9 cellular contexts compared by ENCODE assay signal in genomic region chr6:167152858-167153257, GRCh38. TPM values are rescaled to one million over a fixed set of nuclear protein-coding genes. Genes with fewer than 3 reads are reported as not detected.
DNase-seq lines count a peak whose midpoint lies in the region; ATAC-seq and TF ChIP-seq lines count a peak whose summit lies in the region.
"Had no signal": no experiment of that assay in that cellular context is flagged by ENCODE, and none has a peak within 500 bp of the region (broad histone marks: within the 10 kb centered on the region; RNA-seq: fewer than 3 reads in every experiment).

No MANE protein-coding gene starts in this region.

- no peak for TF ChIP-seq EP300 in sigmoid colon (IDR thresholded peaks at IDR 0.05)

- intact Hi-C loops in CD4-positive, alpha-beta T cell (cut with DNase I, micrococcal nuclease) = no loop called here
- intact Hi-C loops in left lung (cut with DNase I) (no loop called here), sigmoid colon (cut with DNase I) (no loop called here)

- peak overlapping the region; percentile 0 for H3K4me3 Mint-ChIP-seq in CD4-positive, alpha-beta T cell
- H3K4me3 Mint-ChIP-seq in glutamatergic neuron (ENCODE audit: unreplicated experiment) = no peak overlapping the region

- TF ChIP-seq CTCF in CD4-positive, alpha-beta T cell (IDR thresholded peaks at IDR 0.05) = no peak
- TF ChIP-seq CTCF in left lung (IDR thresholded peaks at IDR 0.05) = no peak
- no peak for TF ChIP-seq CTCF in sigmoid colon (IDR thresholded peaks at IDR 0.05)
- no peak for TF ChIP-seq CTCF in glutamatergic neuron (IDR thresholded peaks at IDR 0.05; ENCODE audit: partially characterized antibody, unreplicated experiment)

- no peaks in the 10 kb centered on the region for H3K9me3 ChIP-seq in CD4-positive, alpha-beta T cell (ENCODE audit: control insufficient read depth, low read length)
- H3K9me3 ChIP-seq in left lung (no peaks in the 10 kb centered on the region), sigmoid colon (no peaks in the 10 kb centered on the region)

- no peak overlapping the region for H3K27ac ChIP-seq in CD4-positive, alpha-beta T cell (ENCODE audit: low read depth, low read length)
- peak overlapping the region in 1 of 2 donors; percentile 50 for H3K27ac ChIP-seq in left lung
- no peak overlapping the region for H3K27ac ChIP-seq in sigmoid colon

- 85 to 88% methylated on average over 9 of the region's 9 CpGs for WGBS in sigmoid colon, 2 donors

- POLR2A ChIA-PET in CD4-positive, alpha-beta T cell (lab: Charles Lee) = no interaction called here

- H3K27me3 ChIP-seq in CD4-positive, alpha-beta T cell (ENCODE audit: control insufficient read depth, insufficient read depth, low read length) = no peaks in the 10 kb centered on the region
- H3K27me3 ChIP-seq in left lung = peaks cover 0 to 6% of the 10 kb centered on the region in 2 donors
- H3K27me3 ChIP-seq in sigmoid colon = no peaks in the 10 kb centered on the region

- TF ChIP-seq POLR2A in sigmoid colon (IDR thresholded peaks at IDR 0.05) = no peak

- CTCF ChIA-PET in CD4-positive, alpha-beta T cell (lab: Charles Lee) = no interaction called here

- H3K36me3 ChIP-seq in left lung (no peaks in the 10 kb centered on the region), sigmoid colon (no peaks in the 10 kb centered on the region)

- H3K27ac Mint-ChIP-seq in CD4-positive, alpha-beta T cell = no peak overlapping the region
- H3K27ac Mint-ChIP-seq in glutamatergic neuron (ENCODE audit: unreplicated experiment) = no peak overlapping the region

- no peak for DNase-seq in CD4-positive, alpha-beta T cell
- DNase-seq in RPMI8226 (peak; percentile 21), left lung (no peak), sigmoid colon (no peak), glutamatergic neuron (no peak), NCI-H2227 (lab: John Stamatoyannopoulos, UW; ENCODE audit: unreplicated experiment) (no peak)

- H3K4me1 ChIP-seq in left lung = peaks cover 0 to 17% of the 10 kb centered on the region in 2 donors
- H3K4me1 ChIP-seq in sigmoid colon = no peaks in the 10 kb centered on the region

- peaks cover 4% of the 10 kb centered on the region for H3K27me3 Mint-ChIP-seq in CD4-positive, alpha-beta T cell
- H3K27me3 Mint-ChIP-seq in glutamatergic neuron (ENCODE audit: unreplicated experiment) = peaks cover 2% of the 10 kb centered on the region

- H3K9me3 Mint-ChIP-seq in CD4-positive, alpha-beta T cell = no peaks in the 10 kb centered on the region
- no peaks in the 10 kb centered on the region for H3K9me3 Mint-ChIP-seq in glutamatergic neuron (ENCODE audit: unreplicated experiment)

- no peak for ATAC-seq in CD4-positive, alpha-beta T cell (ENCODE audit: poor library complexity)
- ATAC-seq in GM19035 (IDR thresholded peaks at IDR 0.05; ENCODE audit: unreplicated experiment) = peak; percentile 55
- ATAC-seq in HG02943 (IDR thresholded peaks at IDR 0.05; ENCODE audit: low read depth, unreplicated experiment) = peak; percentile 58
- ATAC-seq in left lung = no peak
- ATAC-seq: HCT116 had no signal

- H3K36me3 Mint-ChIP-seq in CD4-positive, alpha-beta T cell (ENCODE audit: low read depth) = no peaks in the 10 kb centered on the region
- no peaks in the 10 kb centered on the region for H3K36me3 Mint-ChIP-seq in glutamatergic neuron (ENCODE audit: unreplicated experiment)

- H3K4me1 Mint-ChIP-seq in CD4-positive, alpha-beta T cell (ENCODE audit: low read depth) = peaks cover 6% of the 10 kb centered on the region
- H3K4me1 Mint-ChIP-seq in glutamatergic neuron (ENCODE audit: low read depth, unreplicated experiment) = peaks cover 3% of the 10 kb centered on the region

- H3K4me3 ChIP-seq in left lung (no peak overlapping the region), sigmoid colon (no peak overlapping the region)

RNA-seq across cellular contexts. Expression of gene GPR31, which starts 4.9 kb away (rescaled TPM):
- total RNA-seq in CD4-positive, alpha-beta T cell = not detected
- not detected for total RNA-seq in left lung
- not detected for total RNA-seq in sigmoid colon
- under 1 TPM in 1 of 3 donors, not detected in 2; 0.28 TPM for polyA plus RNA-seq in sigmoid colon
- not detected for total RNA-seq in glutamatergic neuron (ENCODE audit: unreplicated experiment)

RNA-seq across cellular contexts. Expression of gene CCR6, which starts 30.0 kb away (rescaled TPM):
- total RNA-seq in CD4-positive, alpha-beta T cell = 10 to 100 TPM; 13.6 to 15.9 TPM
- under 1 TPM in 1 of 2 donors, not detected in 1; 0.71 TPM for total RNA-seq in left lung
- not detected for total RNA-seq in sigmoid colon
- 1 to 10 TPM in 1 of 3 donors, under 1 TPM in 1, not detected in 1; 0.46 to 7.7 TPM for polyA plus RNA-seq in sigmoid colon
- total RNA-seq in glutamatergic neuron (ENCODE audit: unreplicated experiment) = not detected

Comparison
In these comparisons a context has a peak if more than half of its experiments do, and no peak if none do; other contexts are left out.
1. ATAC-seq: peak in GM19035 (single experiment) and HG02943 (single experiment); none in CD4-positive, alpha-beta T cell (single experiment) and left lung (single experiment).
2. RNA of gene CCR6, which starts 30.0 kb away (total RNA-seq): 13.6 to 15.9 TPM in CD4-positive, alpha-beta T cell; 0.71 TPM in left lung, not detected in sigmoid colon and not detected in glutamatergic neuron (single experiment); every median in the first group is over 4 times any median in the second.